13 cellular contexts compared by ENCODE assay signal in the genomic region with DNA sequence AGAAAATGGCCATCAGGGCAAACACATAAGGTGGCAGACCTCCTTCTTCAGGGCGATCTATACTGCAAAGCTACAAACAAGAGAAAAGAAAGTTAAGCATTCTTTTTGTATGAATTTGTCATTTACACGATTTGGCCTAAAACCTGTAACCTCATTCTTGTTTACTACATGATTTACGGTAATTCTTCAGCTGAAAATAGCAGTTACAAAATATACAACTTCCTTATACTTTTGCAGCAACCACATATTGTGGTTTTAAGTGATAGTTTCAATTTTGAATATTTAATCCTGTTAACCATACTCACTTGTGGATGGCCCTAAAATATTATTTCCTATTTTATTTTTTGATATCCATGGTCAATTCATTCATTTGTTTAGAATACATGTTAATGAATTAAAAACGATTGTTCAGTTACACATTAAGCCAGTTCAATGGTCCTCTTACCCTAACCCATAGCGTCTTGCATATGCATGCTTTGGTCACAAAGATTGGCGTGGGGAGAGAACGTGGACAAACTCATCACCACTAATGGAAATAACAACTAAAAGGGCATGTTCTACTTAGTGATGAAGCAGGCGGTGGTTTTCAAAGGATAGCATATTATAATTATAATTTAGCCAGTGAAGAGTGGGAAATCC. TPM values are rescaled to one million over a fixed set of nuclear protein-coding genes. Genes with fewer than 3 reads are reported as not detected.
DNase-seq lines count a peak whose midpoint lies in the region; ATAC-seq lines count a peak whose summit lies in the region.
"Had no signal": no experiment of that assay in that cellular context is flagged by ENCODE, and none has a peak within 500 bp of the region (broad histone marks: within the 10 kb centered on the region; RNA-seq: fewer than 3 reads in every experiment).

No MANE protein-coding gene starts in this region.

- ATAC-seq in HG03432 (IDR thresholded peaks at IDR 0.05; ENCODE audit: unreplicated experiment): peak; percentile 40
- ATAC-seq in activated CD8-positive, alpha-beta T cell treated with anti-CD3 and anti-CD28 coated beads, Interleukin-2, amount 10 ng/mL, durations not matched to agents 7 days and 5 days: peak; percentile 60
- ATAC-seq in stimulated activated naive CD8-positive, alpha-beta T cell treated with anti-CD3 and anti-CD28 coated beads, Interleukin-15, amount 100 ng/mL, for 72 hours: peak; percentile 65
- no peak for ATAC-seq in GM18520 (IDR thresholded peaks at IDR 0.05; ENCODE audit: unreplicated experiment)
- no peak for ATAC-seq in GM21576 (IDR thresholded peaks at IDR 0.05; ENCODE audit: unreplicated experiment)
- ATAC-seq: SK-N-SH treated with all-trans-retinoic acid at 6 μM for 48 hours had no signal

- CTCF ChIA-PET in activated CD8-positive, alpha-beta T cell treated with anti-CD3 and anti-CD28 coated beads, Interleukin-2, amount 10 ng/mL, durations not matched to agents 7 days and 5 days (lab: Charles Lee): interaction anchor here (0.6 kb wide), 1 partner anchor 59 kb away, joined by 3 read pairs; no protein-coding TSS in a partner anchor

- DNase-seq in activated T-cell treated with anti-CD3 and anti-CD28 coated beads, Interleukin-2, amount 50 U/mL, for 24 hours: no peak
- DNase-seq in activated T-cell treated with anti-CD3 and anti-CD28 coated beads for 4 hours (no peak), NCI-H524 treated with DMSO at 0.1 percent for 48 hours (lab: John Stamatoyannopoulos, UW) (no peak)
- no peak for DNase-seq in activated CD8-positive, alpha-beta T cell treated with anti-CD3 and anti-CD28 coated beads, Interleukin-2, amount 10 ng/mL, durations not matched to agents 7 days and 5 days
- DNase-seq in stimulated activated naive CD8-positive, alpha-beta T cell treated with anti-CD3 and anti-CD28 coated beads, Interleukin-15, amount 100 ng/mL, for 72 hours: no peak
- DNase-seq: activated CD8-positive, alpha-beta memory T cell treated with anti-CD3 and anti-CD28 coated beads, Interleukin-2, amount 50 U/mL, for 4 hours; hypothalamus had no signal

- no peaks in the 10 kb centered on the region for H3K9me3 Mint-ChIP-seq in activated T-cell treated with anti-CD3 and anti-CD28 coated beads, Interleukin-2, amount 50 U/mL, for 24 hours
- no peaks in the 10 kb centered on the region for H3K9me3 Mint-ChIP-seq in activated CD8-positive, alpha-beta T cell treated with anti-CD3 and anti-CD28 coated beads, Interleukin-2, amount 10 ng/mL, durations not matched to agents 7 days and 5 days (ENCODE audit: insufficient read depth)
- H3K9me3 Mint-ChIP-seq in stimulated activated naive CD8-positive, alpha-beta T cell treated with anti-CD3 and anti-CD28 coated beads, Interleukin-15, amount 100 ng/mL, for 72 hours: no peaks in the 10 kb centered on the region
- H3K9me3 Mint-ChIP-seq: nephron, type B pancreatic cell had no signal

- H3K27ac Mint-ChIP-seq in activated T-cell treated with anti-CD3 and anti-CD28 coated beads, Interleukin-2, amount 50 U/mL, for 24 hours: peak overlapping the region; percentile 76
- H3K27ac Mint-ChIP-seq in activated CD8-positive, alpha-beta T cell treated with anti-CD3 and anti-CD28 coated beads, Interleukin-2, amount 10 ng/mL, durations not matched to agents 7 days and 5 days: peak overlapping the region; percentile 90
- H3K27ac Mint-ChIP-seq in stimulated activated naive CD8-positive, alpha-beta T cell treated with anti-CD3 and anti-CD28 coated beads, Interleukin-15, amount 100 ng/mL, for 72 hours: peak overlapping the region in 1 of 2 donors; percentile 94
- H3K27ac Mint-ChIP-seq: nephron, type B pancreatic cell had no signal

- H3K36me3 Mint-ChIP-seq in activated T-cell treated with anti-CD3 and anti-CD28 coated beads, Interleukin-2, amount 50 U/mL, for 24 hours (ENCODE audit: low read depth): peaks cover 100% of the 10 kb centered on the region
- H3K36me3 Mint-ChIP-seq in activated CD8-positive, alpha-beta T cell treated with anti-CD3 and anti-CD28 coated beads, Interleukin-2, amount 10 ng/mL, durations not matched to agents 7 days and 5 days (ENCODE audit: low read depth): peaks cover 75% of the 10 kb centered on the region

- H3K4me3 Mint-ChIP-seq in activated T-cell treated with anti-CD3 and anti-CD28 coated beads, Interleukin-2, amount 50 U/mL, for 24 hours: peak overlapping the region; percentile 62
- peak overlapping the region; percentile 76 for H3K4me3 Mint-ChIP-seq in activated CD8-positive, alpha-beta T cell treated with anti-CD3 and anti-CD28 coated beads, Interleukin-2, amount 10 ng/mL, durations not matched to agents 7 days and 5 days
- peak overlapping the region; percentile 75 to 86 for H3K4me3 Mint-ChIP-seq in stimulated activated naive CD8-positive, alpha-beta T cell treated with anti-CD3 and anti-CD28 coated beads, Interleukin-15, amount 100 ng/mL, for 72 hours
- H3K4me3 Mint-ChIP-seq: nephron, type B pancreatic cell had no signal

- POLR2A ChIA-PET in activated CD8-positive, alpha-beta T cell treated with anti-CD3 and anti-CD28 coated beads, Interleukin-2, amount 10 ng/mL, durations not matched to agents 7 days and 5 days (lab: Charles Lee): interaction anchor here (0.7 to 1.0 kb wide), 2 partner anchors 55 to 1974 kb away, joined by 3 to 6 read pairs; a partner anchor contains a TSS

- H3K27me3 Mint-ChIP-seq in activated T-cell treated with anti-CD3 and anti-CD28 coated beads, Interleukin-2, amount 50 U/mL, for 24 hours: no peaks in the 10 kb centered on the region
- H3K27me3 Mint-ChIP-seq in activated CD8-positive, alpha-beta T cell treated with anti-CD3 and anti-CD28 coated beads, Interleukin-2, amount 10 ng/mL, durations not matched to agents 7 days and 5 days (ENCODE audit: low read depth): no peaks in the 10 kb centered on the region
- H3K27me3 Mint-ChIP-seq in stimulated activated naive CD8-positive, alpha-beta T cell treated with anti-CD3 and anti-CD28 coated beads, Interleukin-15, amount 100 ng/mL, for 72 hours: no peaks in the 10 kb centered on the region
- H3K27me3 Mint-ChIP-seq: type B pancreatic cell had no signal

- H3K4me1 Mint-ChIP-seq in activated T-cell treated with anti-CD3 and anti-CD28 coated beads, Interleukin-2, amount 50 U/mL, for 24 hours (ENCODE audit: low read depth): peaks cover 54% of the 10 kb centered on the region
- H3K4me1 Mint-ChIP-seq in activated CD8-positive, alpha-beta T cell treated with anti-CD3 and anti-CD28 coated beads, Interleukin-2, amount 10 ng/mL, durations not matched to agents 7 days and 5 days (ENCODE audit: low read depth): peaks cover 28% of the 10 kb centered on the region
- H3K4me1 Mint-ChIP-seq in stimulated activated naive CD8-positive, alpha-beta T cell treated with anti-CD3 and anti-CD28 coated beads, Interleukin-15, amount 100 ng/mL, for 72 hours: peaks cover 44% of the 10 kb centered on the region
- H3K4me1 Mint-ChIP-seq: nephron had no signal

RNA-seq across cellular contexts. Expression of a gene that starts 16.6 kb away (rescaled TPM):
- 10 to 100 TPM; 30.8 to 32.3 TPM for total RNA-seq in activated CD8-positive, alpha-beta T cell treated with anti-CD3 and anti-CD28 coated beads, Interleukin-2, amount 10 ng/mL, durations not matched to agents 7 days and 5 days

RNA-seq across cellular contexts. Expression of a gene that starts 55.2 kb away (rescaled TPM):
- total RNA-seq in activated CD8-positive, alpha-beta T cell treated with anti-CD3 and anti-CD28 coated beads, Interleukin-2, amount 10 ng/mL, durations not matched to agents 7 days and 5 days: 10 to 100 TPM; 17.7 to 21.4 TPM

Comparison
In these comparisons a context has a peak if more than half of its experiments do, and no peak if none do; other contexts are left out.
1. ATAC-seq: peak in HG03432 (single experiment), activated CD8-positive, alpha-beta T cell treated with anti-CD3 and anti-CD28 coated beads, Interleukin-2, amount 10 ng/mL, durations not matched to agents 7 days and 5 days (single experiment) and stimulated activated naive CD8-positive, alpha-beta T cell treated with anti-CD3 and anti-CD28 coated beads, Interleukin-15, amount 100 ng/mL, for 72 hours (single experiment); none in GM18520 (single experiment) and GM21576 (single experiment).
2. Peak in every context shown above with its lines, with median percentiles within 50 percentile points of each other: H3K4me3 Mint-ChIP-seq.